1 cellular context compared by ENCODE assay signal in genomic region chr9:14356376-14356775, GRCh38.
TF ChIP-seq lines count a peak whose summit lies in the region.

No MANE protein-coding gene starts in this region.

TF ChIP-seq in GM23338, 12 proteins besides CTCF, POLR2A, EP300 and RAD21 (continued from another document):
- TF ChIP-seq, protein P1, sequence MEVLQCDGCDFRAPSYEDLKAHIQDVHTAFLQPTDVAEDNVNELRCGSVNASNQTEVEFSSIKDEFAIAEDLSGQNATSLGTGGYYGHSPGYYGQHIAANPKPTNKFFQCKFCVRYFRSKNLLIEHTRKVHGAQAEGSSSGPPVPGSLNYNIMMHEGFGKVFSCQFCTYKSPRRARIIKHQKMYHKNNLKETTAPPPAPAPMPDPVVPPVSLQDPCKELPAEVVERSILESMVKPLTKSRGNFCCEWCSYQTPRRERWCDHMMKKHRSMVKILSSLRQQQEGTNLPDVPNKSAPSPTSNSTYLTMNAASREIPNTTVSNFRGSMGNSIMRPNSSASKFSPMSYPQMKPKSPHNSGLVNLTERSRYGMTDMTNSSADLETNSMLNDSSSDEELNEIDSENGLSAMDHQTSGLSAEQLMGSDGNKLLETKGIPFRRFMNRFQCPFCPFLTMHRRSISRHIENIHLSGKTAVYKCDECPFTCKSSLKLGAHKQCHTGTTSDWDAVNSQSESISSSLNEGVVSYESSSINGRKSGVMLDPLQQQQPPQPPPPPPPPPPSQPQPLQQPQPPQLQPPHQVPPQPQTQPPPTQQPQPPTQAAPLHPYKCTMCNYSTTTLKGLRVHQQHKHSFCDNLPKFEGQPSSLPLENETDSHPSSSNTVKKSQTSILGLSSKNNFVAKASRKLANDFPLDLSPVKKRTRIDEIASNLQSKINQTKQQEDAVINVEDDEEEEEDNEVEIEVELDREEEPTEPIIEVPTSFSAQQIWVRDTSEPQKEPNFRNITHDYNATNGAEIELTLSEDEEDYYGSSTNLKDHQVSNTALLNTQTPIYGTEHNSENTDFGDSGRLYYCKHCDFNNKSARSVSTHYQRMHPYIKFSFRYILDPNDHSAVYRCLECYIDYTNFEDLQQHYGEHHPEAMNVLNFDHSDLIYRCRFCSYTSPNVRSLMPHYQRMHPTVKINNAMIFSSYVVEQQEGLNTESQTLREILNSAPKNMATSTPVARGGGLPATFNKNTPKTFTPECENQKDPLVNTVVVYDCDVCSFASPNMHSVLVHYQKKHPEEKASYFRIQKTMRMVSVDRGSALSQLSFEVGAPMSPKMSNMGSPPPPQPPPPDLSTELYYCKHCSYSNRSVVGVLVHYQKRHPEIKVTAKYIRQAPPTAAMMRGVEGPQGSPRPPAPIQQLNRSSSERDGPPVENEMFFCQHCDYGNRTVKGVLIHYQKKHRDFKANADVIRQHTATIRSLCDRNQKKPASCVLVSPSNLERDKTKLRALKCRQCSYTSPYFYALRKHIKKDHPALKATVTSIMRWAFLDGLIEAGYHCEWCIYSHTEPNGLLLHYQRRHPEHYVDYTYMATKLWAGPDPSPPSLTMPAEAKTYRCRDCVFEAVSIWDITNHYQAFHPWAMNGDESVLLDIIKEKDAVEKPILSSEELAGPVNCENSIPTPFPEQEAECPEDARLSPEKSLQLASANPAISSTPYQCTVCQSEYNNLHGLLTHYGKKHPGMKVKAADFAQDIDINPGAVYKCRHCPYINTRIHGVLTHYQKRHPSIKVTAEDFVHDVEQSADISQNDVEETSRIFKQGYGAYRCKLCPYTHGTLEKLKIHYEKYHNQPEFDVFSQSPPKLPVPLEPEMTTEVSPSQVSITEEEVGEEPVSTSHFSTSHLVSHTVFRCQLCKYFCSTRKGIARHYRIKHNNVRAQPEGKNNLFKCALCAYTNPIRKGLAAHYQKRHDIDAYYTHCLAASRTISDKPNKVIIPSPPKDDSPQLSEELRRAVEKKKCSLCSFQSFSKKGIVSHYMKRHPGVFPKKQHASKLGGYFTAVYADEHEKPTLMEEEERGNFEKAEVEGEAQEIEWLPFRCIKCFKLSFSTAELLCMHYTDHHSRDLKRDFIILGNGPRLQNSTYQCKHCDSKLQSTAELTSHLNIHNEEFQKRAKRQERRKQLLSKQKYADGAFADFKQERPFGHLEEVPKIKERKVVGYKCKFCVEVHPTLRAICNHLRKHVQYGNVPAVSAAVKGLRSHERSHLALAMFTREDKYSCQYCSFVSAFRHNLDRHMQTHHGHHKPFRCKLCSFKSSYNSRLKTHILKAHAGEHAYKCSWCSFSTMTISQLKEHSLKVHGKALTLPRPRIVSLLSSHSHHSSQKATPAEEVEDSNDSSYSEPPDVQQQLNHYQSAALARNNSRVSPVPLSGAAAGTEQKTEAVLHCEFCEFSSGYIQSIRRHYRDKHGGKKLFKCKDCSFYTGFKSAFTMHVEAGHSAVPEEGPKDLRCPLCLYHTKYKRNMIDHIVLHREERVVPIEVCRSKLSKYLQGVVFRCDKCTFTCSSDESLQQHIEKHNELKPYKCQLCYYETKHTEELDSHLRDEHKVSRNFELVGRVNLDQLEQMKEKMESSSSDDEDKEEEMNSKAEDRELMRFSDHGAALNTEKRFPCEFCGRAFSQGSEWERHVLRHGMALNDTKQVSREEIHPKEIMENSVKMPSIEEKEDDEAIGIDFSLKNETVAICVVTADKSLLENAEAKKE (CRISPR knock-in tag; IDR thresholded peaks at IDR 0.05) = no peak
- TF ChIP-seq EZH2 (IDR thresholded peaks at IDR 0.05; ENCODE audit: low read depth, unreplicated experiment) = no peak
- no peak for TF ChIP-seq ETS1 (IDR thresholded peaks at IDR 0.05)
- TF ChIP-seq, protein P2, sequence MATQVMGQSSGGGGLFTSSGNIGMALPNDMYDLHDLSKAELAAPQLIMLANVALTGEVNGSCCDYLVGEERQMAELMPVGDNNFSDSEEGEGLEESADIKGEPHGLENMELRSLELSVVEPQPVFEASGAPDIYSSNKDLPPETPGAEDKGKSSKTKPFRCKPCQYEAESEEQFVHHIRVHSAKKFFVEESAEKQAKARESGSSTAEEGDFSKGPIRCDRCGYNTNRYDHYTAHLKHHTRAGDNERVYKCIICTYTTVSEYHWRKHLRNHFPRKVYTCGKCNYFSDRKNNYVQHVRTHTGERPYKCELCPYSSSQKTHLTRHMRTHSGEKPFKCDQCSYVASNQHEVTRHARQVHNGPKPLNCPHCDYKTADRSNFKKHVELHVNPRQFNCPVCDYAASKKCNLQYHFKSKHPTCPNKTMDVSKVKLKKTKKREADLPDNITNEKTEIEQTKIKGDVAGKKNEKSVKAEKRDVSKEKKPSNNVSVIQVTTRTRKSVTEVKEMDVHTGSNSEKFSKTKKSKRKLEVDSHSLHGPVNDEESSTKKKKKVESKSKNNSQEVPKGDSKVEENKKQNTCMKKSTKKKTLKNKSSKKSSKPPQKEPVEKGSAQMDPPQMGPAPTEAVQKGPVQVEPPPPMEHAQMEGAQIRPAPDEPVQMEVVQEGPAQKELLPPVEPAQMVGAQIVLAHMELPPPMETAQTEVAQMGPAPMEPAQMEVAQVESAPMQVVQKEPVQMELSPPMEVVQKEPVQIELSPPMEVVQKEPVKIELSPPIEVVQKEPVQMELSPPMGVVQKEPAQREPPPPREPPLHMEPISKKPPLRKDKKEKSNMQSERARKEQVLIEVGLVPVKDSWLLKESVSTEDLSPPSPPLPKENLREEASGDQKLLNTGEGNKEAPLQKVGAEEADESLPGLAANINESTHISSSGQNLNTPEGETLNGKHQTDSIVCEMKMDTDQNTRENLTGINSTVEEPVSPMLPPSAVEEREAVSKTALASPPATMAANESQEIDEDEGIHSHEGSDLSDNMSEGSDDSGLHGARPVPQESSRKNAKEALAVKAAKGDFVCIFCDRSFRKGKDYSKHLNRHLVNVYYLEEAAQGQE (IDR thresholded peaks at IDR 0.05; ENCODE audit: unreplicated experiment) = no peak
- TF ChIP-seq POLR2AphosphoS5 (IDR thresholded peaks at IDR 0.05; ENCODE audit: low read depth) = no peak
- no peak for TF ChIP-seq NANOG (IDR thresholded peaks at IDR 0.05; ENCODE audit: borderline replicate concordance)
- no peak for TF ChIP-seq ZNF331 (CRISPR knock-in tag; IDR thresholded peaks at IDR 0.05; ENCODE audit: low read depth)
- TF ChIP-seq ZNF114 (CRISPR knock-in tag; IDR thresholded peaks at IDR 0.05) = no peak
- TF ChIP-seq JUNB (IDR thresholded peaks at IDR 0.05; ENCODE audit: unreplicated experiment) = no peak
